ENCODE assay signal across 34 cellular contexts in genomic region chr3:151299006-151299405, GRCh38. TPM values are rescaled to one million over a fixed set of nuclear protein-coding genes. Genes with fewer than 3 reads are reported as not detected.
"Had no signal": no experiment of that assay in that cellular context is flagged by ENCODE, and none has a peak within 500 bp of the region (broad histone marks: within the 10 kb centered on the region; RNA-seq: fewer than 3 reads in every experiment).

No MANE protein-coding gene starts in this region.

- ATAC-seq: activated CD8-positive, alpha-beta memory T cell treated with anti-CD3 and anti-CD28 coated beads, Interleukin-2, amount 10 ng/mL, durations not matched to agents 7 days and 5 days; activated T-cell treated with anti-CD3 and anti-CD28 coated beads, Interleukin-2, amount 50 U/mL, for 72 hours; activated T-helper 17 cell treated with anti-CD3 and anti-CD28 coated beads, Interleukin-2, amount 50 U/mL, for 72 hours; K562; Right ventricle myocardium inferior had no signal

- H3K27ac Mint-ChIP-seq: activated B cell treated with CpG ODN at 0.5 μM for 24 hours; activated CD8-positive, alpha-beta memory T cell treated with anti-CD3 and anti-CD28 coated beads, Interleukin-2, amount 10 ng/mL, durations not matched to agents 7 days and 5 days; activated naive CD4-positive, alpha-beta T cell treated with anti-CD3 and anti-CD28 coated beads, Interleukin-2, amount 50 U/mL, for 24 hours; activated naive CD8-positive, alpha-beta T cell treated with anti-CD3 and anti-CD28 coated beads, Interleukin-2, amount 10 ng/mL, durations not matched to agents 7 days and 5 days; activated T-cell treated with anti-CD3 and anti-CD28 coated beads, Interleukin-2, amount 50 U/mL, for 72 hours; activated T-helper 17 cell treated with anti-CD3 and anti-CD28 coated beads, Interleukin-2, amount 50 U/mL, for 72 hours had no signal

- H3K4me3 Mint-ChIP-seq: activated B cell treated with CpG ODN at 0.5 μM for 24 hours; activated CD4-positive, alpha-beta memory T cell treated with anti-CD3 and anti-CD28 coated beads for 36 hours; activated CD8-positive, alpha-beta memory T cell treated with anti-CD3 and anti-CD28 coated beads, Interleukin-2, amount 10 ng/mL, durations not matched to agents 7 days and 5 days; activated naive CD4-positive, alpha-beta T cell treated with anti-CD3 and anti-CD28 coated beads, Interleukin-2, amount 50 U/mL, for 24 hours; activated naive CD8-positive, alpha-beta T cell treated with anti-CD3 and anti-CD28 coated beads, Interleukin-2, amount 10 ng/mL, durations not matched to agents 7 days and 5 days; activated T-cell treated with anti-CD3 and anti-CD28 coated beads, Interleukin-2, amount 50 U/mL, for 72 hours; activated T-helper 17 cell treated with anti-CD3 and anti-CD28 coated beads, Interleukin-2, amount 50 U/mL, for 72 hours; central memory CD8-positive, alpha-beta T cell had no signal

- H3K36me3 Mint-ChIP-seq: activated CD4-positive, alpha-beta memory T cell treated with anti-CD3 and anti-CD28 coated beads for 36 hours; activated naive CD4-positive, alpha-beta T cell treated with anti-CD3 and anti-CD28 coated beads, Interleukin-2, amount 50 U/mL, for 24 hours had no signal

- H3K4me1 Mint-ChIP-seq: activated B cell treated with CpG ODN at 0.5 μM for 24 hours; central memory CD8-positive, alpha-beta T cell had no signal

- DNase-seq: activated B cell treated with CpG ODN at 0.5 μM for 24 hours; activated CD4-positive, alpha-beta memory T cell treated with anti-CD3 and anti-CD28 coated beads for 36 hours; activated CD4-positive, alpha-beta T cell treated with anti-CD3 and anti-CD28 coated beads for 4 hours; activated CD4-positive, alpha-beta T cell treated with anti-CD3 and anti-CD28 coated beads, Interleukin-2, amount 50 U/mL, for 1 hour; activated CD4-positive, CD25-positive, alpha-beta regulatory T cell treated with anti-CD3 and anti-CD28 coated beads, Interleukin-2, amount 50 U/mL, for 72 hours; activated CD8-positive, alpha-beta memory T cell treated with anti-CD3 and anti-CD28 coated beads for 24 hours; activated CD8-positive, alpha-beta memory T cell treated with anti-CD3 and anti-CD28 coated beads, Interleukin-2, amount 10 ng/mL, durations not matched to agents 7 days and 5 days; activated CD8-positive, alpha-beta memory T cell treated with anti-CD3 and anti-CD28 coated beads, Interleukin-2, amount 50 U/mL, for 48 hours; activated effector memory CD4-positive, alpha-beta T cell treated with anti-CD3 and anti-CD28 coated beads, Interleukin-2, amount 50 U/mL, for 16 hours; activated naive CD4-positive, alpha-beta T cell treated with Interleukin-2 at 50 U/mL for 16 hours; activated naive CD8-positive, alpha-beta T cell treated with anti-CD3 and anti-CD28 coated beads, Interleukin-2, amount 10 ng/mL, durations not matched to agents 7 days and 5 days; activated T-cell treated with anti-CD3 and anti-CD28 coated beads, Interleukin-2, amount 50 U/mL, for 72 hours; amygdala; NCI-H1092 treated with DMSO at 0.1 percent for 48 hours; NCI-H146; NCI-H187; NCI-H2029 treated with DMSO at 0.1 percent for 48 hours; NCI-H2107; NCI-H226; NCI-H446 treated with DMSO at 0.1 percent for 48 hours; PC-9; SW 1271; T-helper 1 cell; T-helper 2 cell; T-helper 9 cell had no signal

- H3K9me3 Mint-ChIP-seq: activated B cell treated with CpG ODN at 0.5 μM for 24 hours; activated CD4-positive, alpha-beta memory T cell treated with anti-CD3 and anti-CD28 coated beads for 36 hours; activated naive CD4-positive, alpha-beta T cell treated with anti-CD3 and anti-CD28 coated beads, Interleukin-2, amount 50 U/mL, for 24 hours; activated naive CD8-positive, alpha-beta T cell treated with anti-CD3 and anti-CD28 coated beads, Interleukin-2, amount 10 ng/mL, durations not matched to agents 7 days and 5 days; activated T-cell treated with anti-CD3 and anti-CD28 coated beads, Interleukin-2, amount 50 U/mL, for 72 hours; activated T-helper 17 cell treated with anti-CD3 and anti-CD28 coated beads, Interleukin-2, amount 50 U/mL, for 72 hours; central memory CD8-positive, alpha-beta T cell had no signal

RNA-seq across cellular contexts. Expression of gene GPR87, which starts 17.6 kb away (rescaled TPM):
- total RNA-seq: activated B cell treated with CpG ODN at 0.5 μM for 24 hours; activated naive CD8-positive, alpha-beta T cell treated with anti-CD3 and anti-CD28 coated beads, Interleukin-2, amount 10 ng/mL, durations not matched to agents 7 days and 5 days; ascending aorta; cardiac muscle cell; K562; OCI-LY7; Right ventricle myocardium inferior had no signal

RNA-seq across cellular contexts. Expression of gene P2RY14, which starts 20.7 kb away (rescaled TPM):
- total RNA-seq: K562, M059J, OCI-LY7, PC-9 had no signal

RNA-seq across cellular contexts. Expression of gene P2RY13, which starts 30.3 kb away (rescaled TPM):
- total RNA-seq: activated CD4-positive, alpha-beta memory T cell treated with anti-CD3 and anti-CD28 coated beads for 36 hours; activated CD8-positive, alpha-beta memory T cell treated with anti-CD3 and anti-CD28 coated beads, Interleukin-2, amount 10 ng/mL, durations not matched to agents 7 days and 5 days; activated naive CD8-positive, alpha-beta T cell treated with anti-CD3 and anti-CD28 coated beads, Interleukin-2, amount 10 ng/mL, durations not matched to agents 7 days and 5 days; activated T-cell treated with anti-CD3 and anti-CD28 coated beads, Interleukin-2, amount 50 U/mL, for 72 hours; activated T-helper 17 cell treated with anti-CD3 and anti-CD28 coated beads, Interleukin-2, amount 50 U/mL, for 72 hours; cardiac muscle cell; K562; M059J; OCI-LY7; PC-9 had no signal
